ENCODE assay signal across 8 cellular contexts in the genomic region with DNA sequence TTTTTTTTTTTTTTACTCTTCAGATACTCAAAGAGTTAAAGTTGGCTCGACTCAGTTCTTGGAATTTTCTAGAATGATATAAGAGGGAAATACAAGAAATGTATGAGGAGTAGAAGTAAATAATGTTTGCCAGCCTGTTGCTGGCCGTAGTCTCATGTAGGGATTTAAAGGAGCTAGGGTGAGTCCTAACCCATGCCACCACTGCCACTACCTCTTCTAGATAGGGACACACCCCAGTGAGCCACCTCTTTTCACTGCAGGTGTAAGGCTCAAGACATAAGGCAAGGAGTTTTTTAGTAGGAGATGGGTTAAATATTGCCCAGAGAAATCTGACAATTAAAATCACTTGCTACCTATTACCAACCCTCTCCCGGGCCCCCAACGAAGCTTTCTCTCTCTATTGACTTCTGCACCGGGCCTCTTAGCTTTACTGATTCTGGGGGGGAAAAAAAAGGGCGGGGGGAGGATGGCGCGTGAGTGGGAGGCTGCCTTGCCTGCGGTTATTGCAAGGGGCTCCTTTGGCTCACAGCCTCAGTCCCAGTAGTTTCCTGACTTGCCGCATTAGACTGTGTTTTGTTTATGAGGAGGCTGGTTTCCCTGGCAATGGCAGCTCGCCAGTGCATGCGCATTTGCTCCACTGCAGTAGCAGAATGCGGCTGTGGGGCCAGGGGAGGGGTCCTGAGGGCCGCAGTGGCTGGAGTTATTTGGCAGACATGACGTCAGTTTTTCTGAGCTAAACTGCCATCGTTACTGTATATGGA. TPM values are rescaled to one million over a fixed set of nuclear protein-coding genes. Genes with fewer than 3 reads are reported as not detected.
DNase-seq lines count a peak whose midpoint lies in the region; ATAC-seq, FAIRE-seq and TF ChIP-seq lines count a peak whose summit lies in the region.

No MANE protein-coding gene starts in this region.

- no peak for FAIRE-seq in small intestine (lab: Jason Lieb, UNC)

- H3K9me3 ChIP-seq in ES-I3 (ENCODE audit: control insufficient read depth, insufficient read depth, low read length) (no peaks in the 10 kb centered on the region), HUES48 (ENCODE audit: control insufficient read depth, insufficient read depth, low read length) (no peaks in the 10 kb centered on the region), prostate gland (no peaks in the 10 kb centered on the region), small intestine (ENCODE audit: control insufficient read depth, low read depth) (no peaks in the 10 kb centered on the region)

- DNase-seq in activated effector memory CD4-positive, alpha-beta T cell treated with anti-CD3 and anti-CD28 coated beads, Interleukin-2, amount 50 U/mL, for 16 hours, result peak; percentile 66
- DNase-seq in left cardiac atrium, result peak; percentile 61
- peak; percentile 4 for DNase-seq in prostate gland (ENCODE audit: low spot score)
- DNase-seq in small intestine, result no peak
- no peak for DNase-seq in SK-N-DZ (ENCODE audit: low spot score)
- DNase-seq in NCI-H1092 treated with DMSO at 0.1 percent for 48 hours (lab: John Stamatoyannopoulos, UW), result no peak

- H3K4me1 ChIP-seq in ES-I3 (ENCODE audit: insufficient read depth, low read length), result peaks cover 8% of the 10 kb centered on the region
- peaks cover 27% of the 10 kb centered on the region for H3K4me1 ChIP-seq in HUES48 (ENCODE audit: control insufficient read depth, insufficient read depth, low read length)
- no peaks in the 10 kb centered on the region for H3K4me1 ChIP-seq in prostate gland (replicated peaks)
- H3K4me1 ChIP-seq in small intestine (ENCODE audit: control insufficient read depth in 2 of 2, insufficient read depth in 1 of 2, low read depth in 1 of 2, low read length in 1 of 2), result no peaks in the 10 kb centered on the region

- H3K4me3 ChIP-seq in HUES48 (ENCODE audit: low read depth, low read length), result peak overlapping the region; percentile 32; the same call in 1 of the 2 replicates
- H3K4me3 ChIP-seq in prostate gland, result no peak overlapping the region
- no peak overlapping the region for H3K4me3 ChIP-seq in small intestine (ENCODE audit: low read depth in 1 of 2, low read length in 2 of 2)

- no peak for TF ChIP-seq CTCF in prostate gland (IDR thresholded peaks at IDR 0.05)

- intact Hi-C loops in left cardiac atrium (cut with DNase I), result no loop called here
- intact Hi-C loops in prostate gland (cut with DNase I), result no loop called here

- H3K27ac ChIP-seq in HUES48 (ENCODE audit: low read depth, low read length) (peak overlapping the region; percentile 24), prostate gland (no peak overlapping the region), small intestine (ENCODE audit: low read depth in 1 of 2, low read length in 1 of 2) (no peak overlapping the region)

- H3K27me3 ChIP-seq in HUES48 (ENCODE audit: control insufficient read depth, insufficient read depth, low read length) (no peaks in the 10 kb centered on the region), prostate gland (replicated peaks; ENCODE audit: insufficient read depth) (no peaks in the 10 kb centered on the region), small intestine (ENCODE audit: control insufficient read depth in 2 of 2, insufficient read depth in 2 of 2, low read length in 2 of 2) (no peaks in the 10 kb centered on the region)

- H3K9ac ChIP-seq in ES-I3 (ENCODE audit: low read depth, low read length) (peak overlapping the region; percentile 51), HUES48 (ENCODE audit: low read depth, low read length) (no peak overlapping the region)

- ATAC-seq in left cardiac atrium, result peak; percentile 68 to 85

- H3K36me3 ChIP-seq in ES-I3 (ENCODE audit: insufficient read depth, low read length), result no peaks in the 10 kb centered on the region
- H3K36me3 ChIP-seq in HUES48 (ENCODE audit: control insufficient read depth, insufficient read depth, low read length), result no peaks in the 10 kb centered on the region
- no peaks in the 10 kb centered on the region for H3K36me3 ChIP-seq in prostate gland
- no peaks in the 10 kb centered on the region for H3K36me3 ChIP-seq in small intestine (ENCODE audit: control insufficient read depth in 2 of 2, insufficient read depth in 2 of 2, low read length in 2 of 2)

- TF ChIP-seq POLR2A in prostate gland (IDR thresholded peaks at IDR 0.05), result no peak

- WGBS in prostate gland, result 3% methylated on average over 16 of the region's 16 CpGs
- WGBS in small intestine, 3 donors, result 7 to 27% (median 13%) methylated on average over 16 of the region's 16 CpGs

RNA-seq across cellular contexts. Expression of gene LINC00632, which starts 3.0 kb away (rescaled TPM):
- 1,000 to 10,000 TPM in 1 of 2 donors, 100 to 1,000 TPM in 1; 513 to 1,057 TPM for total RNA-seq in left cardiac atrium
- 10 to 100 TPM in 1 of 2 donors, 1 to 10 TPM in 1; 6.5 to 13.5 TPM for total RNA-seq in prostate gland
- 10 to 100 TPM in 1 of 3 donors, not detected in 2; 14.3 TPM for polyA plus RNA-seq in small intestine
- 0.52 TPM in 1 of 2 replicates, not detected in the other for polyA plus RNA-seq in SK-N-DZ (2014; cell fraction: cytosol; rRNA removed)
- 0.19 TPM in 1 of 2 replicates, not detected in the other for polyA plus RNA-seq in SK-N-DZ (2014; cell fraction: nucleus; rRNA removed)

Comparison
In these comparisons a context has a peak if more than half of its experiments do, and no peak if none do; other contexts are left out.
1. DNase-seq: peak in activated effector memory CD4-positive, alpha-beta T cell treated with anti-CD3 and anti-CD28 coated beads, Interleukin-2, amount 50 U/mL, for 16 hours (single experiment), left cardiac atrium (single experiment) and prostate gland (single experiment); none in small intestine (single experiment), SK-N-DZ (single experiment) and NCI-H1092 treated with DMSO at 0.1 percent for 48 hours (single experiment).
2. RNA of gene LINC00632, which starts 3.0 kb away (total RNA-seq): 513 to 1,057 TPM in left cardiac atrium; 6.5 to 13.5 TPM in prostate gland; every median in the first group is over 10 times any median in the second.